In genomic region chr2:156003780-156004179, GRCh38 we compare ENCODE assay signal across 17 cellular contexts.
DNase-seq lines count a peak whose midpoint lies in the region; ATAC-seq, FAIRE-seq and TF ChIP-seq lines count a peak whose summit lies in the region.
"Had no signal": no experiment of that assay in that cellular context is flagged by ENCODE, and none has a peak within 500 bp of the region (broad histone marks: within the 10 kb centered on the region; RNA-seq: fewer than 3 reads in every experiment).

No MANE protein-coding gene starts in this region.

- H2AFZ ChIP-seq in mammary epithelial cell (ENCODE audit: low read depth, low read length) (no peak overlapping the region), GM12878 (ENCODE audit: control insufficient read depth, low read depth, low read length) (no peak overlapping the region)
- H2AFZ ChIP-seq: GM23248 had no signal

- H3K27me3 ChIP-seq in mammary epithelial cell (ENCODE audit: insufficient read depth, low read length) (no peaks in the 10 kb centered on the region), breast epithelium (no peaks in the 10 kb centered on the region), GM12878 (replicated peaks in 1 of 2; ENCODE audit: control insufficient read depth in 2 of 2, insufficient read depth in 2 of 2, low read length in 1 of 2) (no peaks in the 10 kb centered on the region)
- H3K27me3 ChIP-seq in effector memory CD4-positive, alpha-beta T cell (replicated peaks; ENCODE audit: control insufficient read depth, insufficient read depth, low read length, poor library complexity, severe bottlenecking), result no peaks in the 10 kb centered on the region
- H3K27me3 ChIP-seq: BLaER1 had no signal

- in situ Hi-C loops in mammary epithelial cell (cut with MboI; ENCODE audit: low sequenced_read_pairs in 2 of 2) (no loop called here), GM12878 (cut with MboI) (no loop called here)

- no peak for TF ChIP-seq POLR2A in breast epithelium (IDR thresholded peaks at IDR 0.05)
- no peak for TF ChIP-seq POLR2A in GM12878 (IDR thresholded peaks at IDR 0.05; ENCODE audit: low read depth, low read length)

- H3K27ac ChIP-seq in mammary epithelial cell (ENCODE audit: insufficient read depth, low read depth, low read length) (no peak overlapping the region), breast epithelium (no peak overlapping the region), GM12878 (ENCODE audit: control insufficient read depth, insufficient read depth) (no peak overlapping the region)
- no peak overlapping the region for H3K27ac ChIP-seq in effector memory CD4-positive, alpha-beta T cell (ENCODE audit: insufficient read depth, low read length, poor library complexity, severe bottlenecking)
- H3K27ac ChIP-seq: 22Rv1, BLaER1, GM23248, HL-60 had no signal

- ATAC-seq in HG02884 (IDR thresholded peaks at IDR 0.05; ENCODE audit: unreplicated experiment) (peak; percentile 49), GM12878 (peak; percentile 60)
- ATAC-seq: HCT116 had no signal

- H4K20me1 ChIP-seq in mammary epithelial cell (ENCODE audit: insufficient read depth, low read length), result no peaks in the 10 kb centered on the region
- H4K20me1 ChIP-seq in GM12878 (ENCODE audit: control insufficient read depth, insufficient read depth), result no peaks in the 10 kb centered on the region
- H4K20me1 ChIP-seq: BLaER1 had no signal

- CTCF ChIA-PET in mammary epithelial cell (lab: Charles Lee; ENCODE audit: low non-redundant PET) (no interaction called here), GM12878 (lab: Yijun Ruan, JAX) (interaction anchor here (0.6 kb wide), 1 partner anchor 102 kb away, joined by 3 read pairs; no protein-coding TSS in a partner anchor)

- dilution Hi-C loops in mammary epithelial cell (cut with HindIII; ENCODE audit: low sequenced_read_pairs), result no loop called here

- H3K79me2 ChIP-seq in mammary epithelial cell (ENCODE audit: insufficient read depth, low read length), result no peaks in the 10 kb centered on the region
- no peaks in the 10 kb centered on the region for H3K79me2 ChIP-seq in GM12878 (ENCODE audit: control insufficient read depth, insufficient read depth, low read length)

- H3K4me1 ChIP-seq in mammary epithelial cell (ENCODE audit: insufficient read depth, low read length), result no peaks in the 10 kb centered on the region
- no peaks in the 10 kb centered on the region for H3K4me1 ChIP-seq in breast epithelium
- H3K4me1 ChIP-seq in GM12878 (ENCODE audit: control insufficient read depth, insufficient read depth, low read length), result no peaks in the 10 kb centered on the region
- no peaks in the 10 kb centered on the region for H3K4me1 ChIP-seq in effector memory CD4-positive, alpha-beta T cell (ENCODE audit: control insufficient read depth, insufficient read depth, low read length, poor library complexity, severe bottlenecking)
- H3K4me1 ChIP-seq: BLaER1, Caco-2 had no signal

- DNase-seq in mammary epithelial cell, result peak; percentile 8
- DNase-seq in breast epithelium (ENCODE audit: low spot score in 2 of 2), result no peak
- no peak for DNase-seq in GM12878 (ENCODE audit: low read depth, low spot score)
- no peak for DNase-seq in effector memory CD4-positive, alpha-beta T cell
- DNase-seq in NCI-H2081 treated with DMSO at 0.1 percent for 48 hours (lab: John Stamatoyannopoulos, UW), result no peak
- DNase-seq in NOMO-1 (lab: John Stamatoyannopoulos, UW; ENCODE audit: unreplicated experiment in 2 of 2), result no peak
- DNase-seq: AML-193; Caco-2; CD8-positive, alpha-beta memory T cell; GF-D8; GM23248 had no signal

- H3K4me2 ChIP-seq in mammary epithelial cell (ENCODE audit: insufficient read depth, low read depth, low read length) (no peak overlapping the region), GM12878 (ENCODE audit: control insufficient read depth, insufficient read depth) (no peak overlapping the region)
- H3K4me2 ChIP-seq: BLaER1 had no signal

- WGBS in mammary epithelial cell (ENCODE audit: low coverage, missing lambda C conversion rate), result 92% methylated on average over 3 of the region's 4 CpGs
- WGBS in GM12878 (ENCODE audit: insufficient coverage, insufficient replicate concordance, low lambda C conversion rate, missing lambda C conversion rate), result 15% methylated on average over 3 of the region's 4 CpGs

- RAD21 ChIA-PET in GM12878 (lab: Charles Lee; ENCODE audit: unreplicated experiment), result interaction anchor here (0.6 to 0.7 kb wide), 3 partner anchors 24 to 271 kb away, joined by 3 to 4 read pairs (median 4); no protein-coding TSS in a partner anchor

- H3K9me3 ChIP-seq in mammary epithelial cell (replicated peaks; ENCODE audit: insufficient read depth, low read length), result no peaks in the 10 kb centered on the region
- no peaks in the 10 kb centered on the region for H3K9me3 ChIP-seq in breast epithelium
- no peaks in the 10 kb centered on the region for H3K9me3 ChIP-seq in GM12878 (replicated peaks; ENCODE audit: control insufficient read depth, insufficient read depth, low read length)
- no peaks in the 10 kb centered on the region for H3K9me3 ChIP-seq in effector memory CD4-positive, alpha-beta T cell (ENCODE audit: control insufficient read depth, low read length)
- H3K9me3 ChIP-seq: BLaER1, Caco-2 had no signal

- TF ChIP-seq CTCF in mammary epithelial cell (conservative IDR thresholded peaks at IDR 0.05 in 1 of 2, IDR thresholded peaks at IDR 0.05 in 1 of 2; ENCODE audit: extremely low read depth in 1 of 2, insufficient read depth in 1 of 2, low read depth in 1 of 2, low read length in 2 of 2) (no peak), breast epithelium (IDR thresholded peaks at IDR 0.05) (no peak), GM12878 (IDR thresholded peaks at IDR 0.05 in 2 of 3, conservative IDR thresholded peaks at IDR 0.05 in 1 of 3; ENCODE audit: control insufficient read depth in 2 of 3, extremely low read depth in 1 of 3, insufficient read depth in 1 of 3, low read depth in 3 of 3, low read length in 3 of 3) (no peak)

- H3K4me3 ChIP-seq in mammary epithelial cell (replicated peaks in 1 of 3; ENCODE audit: insufficient read depth in 1 of 3, low read depth in 2 of 3, low read length in 3 of 3) (no peak overlapping the region), breast epithelium (no peak overlapping the region), GM12878 (no peak overlapping the region)
- no peak overlapping the region for H3K4me3 ChIP-seq in effector memory CD4-positive, alpha-beta T cell (ENCODE audit: insufficient read depth, low read depth, low read length, poor library complexity, severe bottlenecking)
- H3K4me3 ChIP-seq: BLaER1, GM23248 had no signal

- TF ChIP-seq RAD21 in GM12878 (IDR thresholded peaks at IDR 0.05; ENCODE audit: insufficient read depth, low read depth, low read length), result no peak

- BruUV-seq in mammary epithelial cell (replicated peaks; lab: Mats Ljungman, UMichigan), result no TSS peak
- BruUV-seq in GM12878 (replicated peaks; lab: Mats Ljungman, UMichigan), result no TSS peak

- H3K36me3 ChIP-seq in mammary epithelial cell (ENCODE audit: insufficient read depth, low read length), result no peaks in the 10 kb centered on the region
- H3K36me3 ChIP-seq in breast epithelium, result no peaks in the 10 kb centered on the region
- no peaks in the 10 kb centered on the region for H3K36me3 ChIP-seq in GM12878 (ENCODE audit: control insufficient read depth in 2 of 2, insufficient read depth in 2 of 2, low read length in 1 of 2)
- H3K36me3 ChIP-seq in effector memory CD4-positive, alpha-beta T cell (ENCODE audit: control insufficient read depth, insufficient read depth, low read length), result no peaks in the 10 kb centered on the region
- H3K36me3 ChIP-seq: BLaER1 had no signal

- POLR2A ChIA-PET in GM12878 (lab: Charles Lee), result no interaction called here

- SMC1A ChIA-PET in GM12878 (lab: Charles Lee; ENCODE audit: uncharacterized antibody, unreplicated experiment), result interaction anchor here (0.7 to 1.6 kb wide), 3 partner anchors 10 to 20 kb away, joined by 3 read pairs; no protein-coding TSS in a partner anchor

- TF ChIP-seq EP300 in GM12878 (IDR thresholded peaks at IDR 0.05; ENCODE audit: borderline replicate concordance in 1 of 2, control insufficient read depth in 1 of 2, low read depth in 2 of 2, low read length in 2 of 2), result no peak

- intact Hi-C loops in mammary epithelial cell (cut with micrococcal nuclease) (no loop called here), breast epithelium (cut with DNase I; ENCODE audit: low total_unique reads) (no loop called here), GM12878 (cut with micrococcal nuclease; ENCODE audit: unreplicated experiment) (no loop called here)

- H3K9ac ChIP-seq in mammary epithelial cell (ENCODE audit: insufficient read depth, low read length), result no peak overlapping the region
- H3K9ac ChIP-seq in GM12878 (ENCODE audit: control insufficient read depth, insufficient read depth, low read length), result no peak overlapping the region
- H3K9ac ChIP-seq: BLaER1, GM23248 had no signal

- FAIRE-seq in GM12878 (lab: Jason Lieb, UNC), result no peak
- FAIRE-seq: H54 had no signal

TF ChIP-seq in GM12878, 131 proteins besides CTCF, POLR2A, EP300 and RAD21 (continues in another document):
- TF ChIP-seq CREB1 (IDR thresholded peaks at IDR 0.05; ENCODE audit: low read depth), result no peak
- no peak for TF ChIP-seq ZNF274 (IDR thresholded peaks at IDR 0.05; ENCODE audit: insufficient read depth, insufficient read length)
- no peak for TF ChIP-seq NR2C1 (IDR thresholded peaks at IDR 0.05)
- no peak for TF ChIP-seq NBN (IDR thresholded peaks at IDR 0.05)
- TF ChIP-seq KLF5 (IDR thresholded peaks at IDR 0.05; ENCODE audit: partially characterized antibody), result no peak
- TF ChIP-seq MAX (IDR thresholded peaks at IDR 0.05; ENCODE audit: low read depth, low read length), result no peak
- TF ChIP-seq SMARCA5 (IDR thresholded peaks at IDR 0.05), result no peak
- TF ChIP-seq ZBED1 (IDR thresholded peaks at IDR 0.05; ENCODE audit: borderline replicate concordance), result no peak
- no peak for TF ChIP-seq MEF2B (IDR thresholded peaks at IDR 0.05; ENCODE audit: partially characterized antibody, poor library complexity, severe bottlenecking)
- no peak for TF ChIP-seq HCFC1 (IDR thresholded peaks at IDR 0.05; ENCODE audit: low read length)
- TF ChIP-seq USF1 (IDR thresholded peaks at IDR 0.05; ENCODE audit: borderline replicate concordance, extremely low read length, insufficient read depth, low read depth, low read length), result no peak
- no peak for TF ChIP-seq POLR2AphosphoS5 (IDR thresholded peaks at IDR 0.05; ENCODE audit: low read length)
- no peak for TF ChIP-seq CHD1 (IDR thresholded peaks at IDR 0.05; ENCODE audit: low read depth, low read length)
